In the genomic region with DNA sequence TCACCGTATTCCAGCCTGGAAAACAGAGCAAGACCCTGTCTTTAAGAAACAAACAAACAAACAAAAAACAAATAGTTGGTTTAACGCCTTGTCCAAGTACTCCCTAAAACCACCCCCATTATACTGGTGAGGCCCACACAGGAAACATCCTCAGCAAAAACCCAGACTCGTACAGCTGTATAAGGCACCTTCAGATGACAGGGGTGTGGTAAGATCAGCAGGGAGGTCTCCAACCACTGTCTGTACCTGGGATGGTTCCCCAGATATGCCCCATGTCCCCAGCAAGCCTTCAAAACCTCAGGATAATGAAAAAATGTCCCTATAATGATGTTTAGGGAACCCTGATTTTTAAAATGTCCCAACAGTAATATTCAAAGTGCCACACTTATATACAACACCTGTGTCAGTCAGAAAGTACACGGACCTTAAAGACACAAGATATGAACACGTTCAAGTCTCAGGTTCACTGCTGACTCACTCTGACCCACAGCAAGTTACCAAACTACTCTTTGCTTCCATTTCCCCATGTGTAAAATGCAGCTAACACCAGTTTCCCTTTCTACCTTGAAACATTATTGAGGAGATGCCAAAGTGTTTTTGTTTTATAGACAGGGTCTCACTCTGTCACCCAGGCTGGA, we compare ENCODE assay signal across 19 cellular contexts. TPM values are rescaled to one million over a fixed set of nuclear protein-coding genes. Genes with fewer than 3 reads are reported as not detected.
DNase-seq lines count a peak whose midpoint lies in the region; FAIRE-seq and TF ChIP-seq lines count a peak whose summit lies in the region.
"Had no signal": no experiment of that assay in that cellular context is flagged by ENCODE, and none has a peak within 500 bp of the region (broad histone marks: within the 10 kb centered on the region; RNA-seq: fewer than 3 reads in every experiment).

No MANE protein-coding gene starts in this region.

- peak; percentile 54 for DNase-seq in activated naive CD4-positive, alpha-beta T cell treated with anti-CD3 and anti-CD28 coated beads for 36 hours
- no peak for DNase-seq in activated naive CD4-positive, alpha-beta T cell (lab: John Stamatoyannopoulos, UW)
- DNase-seq in bronchial epithelial cell (ENCODE audit: low read depth) (peak; percentile 29), NCI-H748 treated with DMSO at 0.1 percent for 48 hours (lab: John Stamatoyannopoulos, UW) (no peak), prostate gland (ENCODE audit: low spot score) (no peak), NAMALWA (ENCODE audit: low spot score) (no peak)
- DNase-seq: activated effector memory CD4-positive, alpha-beta T cell treated with anti-CD3 and anti-CD28 coated beads, Interleukin-2, amount 50 U/mL, for 16 hours; gastrocnemius medialis; HCEC 1CT; left colon; NCI-H1436 treated with DMSO at 0.1 percent for 48 hours; NCI-H2171; NCI-H774; T-helper 9 cell had no signal

- H3K9me3 ChIP-seq in prostate gland = no peaks in the 10 kb centered on the region
- H3K9me3 ChIP-seq: gastrocnemius medialis had no signal

- H3K4me1 Mint-ChIP-seq in activated naive CD4-positive, alpha-beta T cell treated with anti-CD3 and anti-CD28 coated beads for 36 hours (ENCODE audit: low read depth) = peaks cover 69% of the 10 kb centered on the region
- H3K4me1 Mint-ChIP-seq in T-helper 1 cell treated with Interleukin-12 subunit alpha and Interleukin-12 subunit beta and Interleukin-4 antibody, amounts not matched to agents 30 μg/mL and 1 μg/mL, for 36 hours (ENCODE audit: low read depth) = peaks cover 32% of the 10 kb centered on the region
- H3K4me1 Mint-ChIP-seq in stimulated activated naive CD8-positive, alpha-beta T cell treated with anti-CD3 and anti-CD28 coated beads, Interleukin-15, Interleukin-2, amounts not matched to agents 100 ng/mL and 50 ng/mL, for 24 hours (ENCODE audit: low read depth) = peaks cover 60% of the 10 kb centered on the region
- H3K4me1 Mint-ChIP-seq: neural progenitor cell had no signal

- no peak overlapping the region for H3K4me3 Mint-ChIP-seq in activated naive CD4-positive, alpha-beta T cell treated with anti-CD3 and anti-CD28 coated beads for 36 hours
- H3K4me3 Mint-ChIP-seq in T-helper 1 cell treated with Interleukin-12 subunit alpha and Interleukin-12 subunit beta and Interleukin-4 antibody, amounts not matched to agents 30 μg/mL and 1 μg/mL, for 36 hours = no peak overlapping the region
- H3K4me3 Mint-ChIP-seq in stimulated activated naive CD8-positive, alpha-beta T cell treated with anti-CD3 and anti-CD28 coated beads, Interleukin-15, Interleukin-2, amounts not matched to agents 100 ng/mL and 50 ng/mL, for 24 hours = peak overlapping the region; percentile 55
- H3K4me3 Mint-ChIP-seq: neural progenitor cell, type B pancreatic cell had no signal

- 73% methylated on average over 5 of the region's 5 CpGs for WGBS in prostate gland

- TF ChIP-seq POLR2A in prostate gland (IDR thresholded peaks at IDR 0.05) = no peak

- no peak for TF ChIP-seq CTCF in bronchial epithelial cell (IDR thresholded peaks at IDR 0.05; ENCODE audit: insufficient read depth, low read length, severe bottlenecking)
- TF ChIP-seq CTCF in prostate gland (IDR thresholded peaks at IDR 0.05) = no peak

- CTCF ChIA-PET in activated naive CD4-positive, alpha-beta T cell treated with anti-CD3 and anti-CD28 coated beads for 36 hours (lab: Charles Lee) = interaction anchor here (1.0 kb wide), 1 partner anchor 60 kb away, joined by 3 read pairs; no protein-coding TSS in a partner anchor

- no peaks in the 10 kb centered on the region for H3K27me3 Mint-ChIP-seq in activated naive CD4-positive, alpha-beta T cell treated with anti-CD3 and anti-CD28 coated beads for 36 hours (ENCODE audit: low read depth)
- no peaks in the 10 kb centered on the region for H3K27me3 Mint-ChIP-seq in T-helper 1 cell treated with Interleukin-12 subunit alpha and Interleukin-12 subunit beta and Interleukin-4 antibody, amounts not matched to agents 30 μg/mL and 1 μg/mL, for 36 hours (ENCODE audit: low read depth)
- H3K27me3 Mint-ChIP-seq in stimulated activated naive CD8-positive, alpha-beta T cell treated with anti-CD3 and anti-CD28 coated beads, Interleukin-15, Interleukin-2, amounts not matched to agents 100 ng/mL and 50 ng/mL, for 24 hours = no peaks in the 10 kb centered on the region
- H3K27me3 Mint-ChIP-seq: type B pancreatic cell had no signal

- H3K27ac ChIP-seq in prostate gland = no peak overlapping the region
- H3K27ac ChIP-seq: coronary artery, gastrocnemius medialis, neural progenitor cell had no signal

- peaks cover 46% of the 10 kb centered on the region for H3K36me3 ChIP-seq in bronchial epithelial cell (ENCODE audit: control insufficient read depth, insufficient read depth, low read length)
- H3K36me3 ChIP-seq in prostate gland = peaks cover 28 to 44% of the 10 kb centered on the region in 2 donors

- no peaks in the 10 kb centered on the region for H3K4me1 ChIP-seq in prostate gland (replicated peaks)
- H3K4me1 ChIP-seq: gastrocnemius medialis, neural progenitor cell had no signal

- intact Hi-C loops in activated naive CD4-positive, alpha-beta T cell treated with anti-CD3 and anti-CD28 coated beads for 36 hours (cut with micrococcal nuclease) = loop anchor here (1.0 kb wide), 2 partner anchors 9 to 20 kb away; partner anchors contain the start of gene SF3A1
- intact Hi-C loops in prostate gland (cut with DNase I) = no loop called here

- peak; percentile 94 for FAIRE-seq in bronchial epithelial cell (lab: Jason Lieb, UNC)

- peaks cover 74% of the 10 kb centered on the region for H3K36me3 Mint-ChIP-seq in activated naive CD4-positive, alpha-beta T cell treated with anti-CD3 and anti-CD28 coated beads for 36 hours (ENCODE audit: low read depth)
- peaks cover 67% of the 10 kb centered on the region for H3K36me3 Mint-ChIP-seq in T-helper 1 cell treated with Interleukin-12 subunit alpha and Interleukin-12 subunit beta and Interleukin-4 antibody, amounts not matched to agents 30 μg/mL and 1 μg/mL, for 36 hours (ENCODE audit: low read depth)
- peaks cover 90% of the 10 kb centered on the region for H3K36me3 Mint-ChIP-seq in stimulated activated naive CD8-positive, alpha-beta T cell treated with anti-CD3 and anti-CD28 coated beads, Interleukin-15, Interleukin-2, amounts not matched to agents 100 ng/mL and 50 ng/mL, for 24 hours (ENCODE audit: low read depth)

- peak overlapping the region; percentile 90 for H3K27ac Mint-ChIP-seq in activated naive CD4-positive, alpha-beta T cell treated with anti-CD3 and anti-CD28 coated beads for 36 hours
- H3K27ac Mint-ChIP-seq in T-helper 1 cell treated with Interleukin-12 subunit alpha and Interleukin-12 subunit beta and Interleukin-4 antibody, amounts not matched to agents 30 μg/mL and 1 μg/mL, for 36 hours = peak overlapping the region; percentile 72
- peak overlapping the region; percentile 86 for H3K27ac Mint-ChIP-seq in stimulated activated naive CD8-positive, alpha-beta T cell treated with anti-CD3 and anti-CD28 coated beads, Interleukin-15, Interleukin-2, amounts not matched to agents 100 ng/mL and 50 ng/mL, for 24 hours
- H3K27ac Mint-ChIP-seq: neural progenitor cell, type B pancreatic cell had no signal

- H3K4me3 ChIP-seq in bronchial epithelial cell (ENCODE audit: low read depth, low read length) (no peak overlapping the region), prostate gland (no peak overlapping the region)
- H3K4me3 ChIP-seq: coronary artery, gastrocnemius medialis, neural progenitor cell had no signal

- H3K27me3 ChIP-seq in bronchial epithelial cell (ENCODE audit: control insufficient read depth, insufficient read depth, low read length) (no peaks in the 10 kb centered on the region), prostate gland (replicated peaks; ENCODE audit: insufficient read depth) (no peaks in the 10 kb centered on the region)
- H3K27me3 ChIP-seq: gastrocnemius medialis, neural progenitor cell had no signal

- no peaks in the 10 kb centered on the region for H3K9me3 Mint-ChIP-seq in activated naive CD4-positive, alpha-beta T cell treated with anti-CD3 and anti-CD28 coated beads for 36 hours
- no peaks in the 10 kb centered on the region for H3K9me3 Mint-ChIP-seq in T-helper 1 cell treated with Interleukin-12 subunit alpha and Interleukin-12 subunit beta and Interleukin-4 antibody, amounts not matched to agents 30 μg/mL and 1 μg/mL, for 36 hours
- H3K9me3 Mint-ChIP-seq in stimulated activated naive CD8-positive, alpha-beta T cell treated with anti-CD3 and anti-CD28 coated beads, Interleukin-15, Interleukin-2, amounts not matched to agents 100 ng/mL and 50 ng/mL, for 24 hours = no peaks in the 10 kb centered on the region
- H3K9me3 Mint-ChIP-seq: neural progenitor cell, type B pancreatic cell had no signal

RNA-seq across cellular contexts. Expression of gene SF3A1, which starts 9.3 kb away (rescaled TPM):
- total RNA-seq in activated naive CD4-positive, alpha-beta T cell treated with anti-CD3 and anti-CD28 coated beads for 36 hours = 100 to 1,000 TPM; 274 to 276 TPM
- total RNA-seq in bronchial epithelial cell (17.9 and 20.1 TPM in 2 replicates), prostate gland (100 to 1,000 TPM; 108 to 134 TPM)

RNA-seq across cellular contexts. Expression of gene CCDC157, which starts 9.4 kb away (rescaled TPM):
- 1 to 10 TPM; 1.1 to 1.5 TPM for total RNA-seq in activated naive CD4-positive, alpha-beta T cell treated with anti-CD3 and anti-CD28 coated beads for 36 hours
- total RNA-seq in bronchial epithelial cell = 0.38 and 0.53 TPM in 2 replicates
- 10 to 100 TPM in 1 of 2 donors, 1 to 10 TPM in 1; 3.5 to 28.6 TPM for total RNA-seq in prostate gland

RNA-seq across cellular contexts. Expression of gene TBC1D10A, which starts 20.6 kb away (rescaled TPM):
- total RNA-seq in activated naive CD4-positive, alpha-beta T cell treated with anti-CD3 and anti-CD28 coated beads for 36 hours = 10 to 100 TPM; 19.4 to 21.4 TPM
- total RNA-seq in bronchial epithelial cell (6.6 and 12.2 TPM in 2 replicates), prostate gland (10 to 100 TPM; 46.1 to 51.2 TPM)

RNA-seq across cellular contexts. Expression of gene RNF215, which starts 39.8 kb away (rescaled TPM):
- 1 to 10 TPM; 2.8 to 3.9 TPM for total RNA-seq in activated naive CD4-positive, alpha-beta T cell treated with anti-CD3 and anti-CD28 coated beads for 36 hours
- 14.1 and 15.5 TPM in 2 replicates for total RNA-seq in bronchial epithelial cell
- total RNA-seq in prostate gland = 10 to 100 TPM; 18.1 to 20.0 TPM

RNA-seq across cellular contexts. Expression of gene SEC14L2, which starts 49.4 kb away (rescaled TPM):
- total RNA-seq in activated naive CD4-positive, alpha-beta T cell treated with anti-CD3 and anti-CD28 coated beads for 36 hours = 1 to 10 TPM; 8.2 to 8.8 TPM
- total RNA-seq in bronchial epithelial cell (32.6 and 34.5 TPM in 2 replicates), prostate gland (10 to 100 TPM; 16.8 to 31.1 TPM)

Comparison
In these comparisons a context has a peak if more than half of its experiments do, and no peak if none do; other contexts are left out.
1. DNase-seq: peak in activated naive CD4-positive, alpha-beta T cell treated with anti-CD3 and anti-CD28 coated beads for 36 hours (single experiment) and bronchial epithelial cell (single experiment); none in activated naive CD4-positive, alpha-beta T cell (0 of 4), NCI-H748 treated with DMSO at 0.1 percent for 48 hours (single experiment), prostate gland (single experiment) and NAMALWA (single experiment).
2. Peak in every context shown above with its lines, with median percentiles within 50 percentile points of each other: H3K27ac Mint-ChIP-seq.